8 cellular contexts compared by ENCODE assay signal in genomic region chr6:130575971-130576370, GRCh38.
DNase-seq lines count a peak whose midpoint lies in the region; ATAC-seq and TF ChIP-seq lines count a peak whose summit lies in the region.

No MANE protein-coding gene starts in this region.

- no peaks in the 10 kb centered on the region for H3K9me3 ChIP-seq in MG63

- H3K27me3 ChIP-seq in dorsolateral prefrontal cortex = no peaks in the 10 kb centered on the region
- H3K27me3 ChIP-seq in MG63 = no peaks in the 10 kb centered on the region

- peak overlapping the region; percentile 60 to 81 for H3K27ac Mint-ChIP-seq in natural killer cell treated with Interleukin-12 subunit alpha and Interleukin-12 subunit beta and Interleukin-15 and Interleukin-18, amount 100 ng/mL, for 72 hours

- DNase-seq in activated CD4-positive, alpha-beta T cell treated with anti-CD3 and anti-CD28 coated beads for 24 hours (ENCODE audit: low read depth in 2 of 2) = peak; percentile 18 to 27
- DNase-seq in natural killer cell treated with Interleukin-12 subunit alpha and Interleukin-12 subunit beta and Interleukin-15 and Interleukin-18, amount 100 ng/mL, for 72 hours (ENCODE audit: low spot score) = peak; percentile 71
- DNase-seq in left cardiac atrium (no peak), head of caudate nucleus (no peak), dorsolateral prefrontal cortex (no peak), MG63 (no peak)

- H3K4me3 Mint-ChIP-seq in natural killer cell treated with Interleukin-12 subunit alpha and Interleukin-12 subunit beta and Interleukin-15 and Interleukin-18, amount 100 ng/mL, for 72 hours = peak overlapping the region; percentile 57

- H3K4me3 ChIP-seq in dorsolateral prefrontal cortex = no peak overlapping the region
- H3K4me3 ChIP-seq in MG63 = no peak overlapping the region

- peaks cover 4% of the 10 kb centered on the region for H3K36me3 Mint-ChIP-seq in natural killer cell treated with Interleukin-12 subunit alpha and Interleukin-12 subunit beta and Interleukin-15 and Interleukin-18, amount 100 ng/mL, for 72 hours

- no peaks in the 10 kb centered on the region for H3K9me3 Mint-ChIP-seq in natural killer cell treated with Interleukin-12 subunit alpha and Interleukin-12 subunit beta and Interleukin-15 and Interleukin-18, amount 100 ng/mL, for 72 hours

- ATAC-seq in GM18867 (IDR thresholded peaks at IDR 0.05; ENCODE audit: unreplicated experiment) = peak; percentile 99
- peak; percentile 100 for ATAC-seq in HG02973 (IDR thresholded peaks at IDR 0.05; ENCODE audit: unreplicated experiment)
- ATAC-seq in natural killer cell treated with Interleukin-12 subunit alpha and Interleukin-12 subunit beta and Interleukin-15 and Interleukin-18, amount 100 ng/mL, for 72 hours = peak; percentile 98 to 99
- no peak for ATAC-seq in left cardiac atrium

- intact Hi-C loops in left cardiac atrium (cut with DNase I) = no loop called here
- intact Hi-C loops in head of caudate nucleus (cut with DNase I) = no loop called here
- intact Hi-C loops in dorsolateral prefrontal cortex (cut with DNase I) = no loop called here

- H3K4me1 Mint-ChIP-seq in natural killer cell treated with Interleukin-12 subunit alpha and Interleukin-12 subunit beta and Interleukin-15 and Interleukin-18, amount 100 ng/mL, for 72 hours (ENCODE audit: low read depth in 2 of 2) = peaks cover 25 to 37% of the 10 kb centered on the region in 2 donors

- TF ChIP-seq CTCF in dorsolateral prefrontal cortex (IDR thresholded peaks at IDR 0.05 in 54 of 56, conservative IDR thresholded peaks at IDR 0.05 in 2 of 56; ENCODE audit: low read depth in 1 of 56, partially characterized antibody in 56 of 56) = no peak

- no peaks in the 10 kb centered on the region for H3K36me3 ChIP-seq in MG63

- H3K27me3 Mint-ChIP-seq in natural killer cell treated with Interleukin-12 subunit alpha and Interleukin-12 subunit beta and Interleukin-15 and Interleukin-18, amount 100 ng/mL, for 72 hours = no peaks in the 10 kb centered on the region

- no peak overlapping the region for H3K27ac ChIP-seq in dorsolateral prefrontal cortex

Comparison
In these comparisons a context has a peak if more than half of its experiments do, and no peak if none do; other contexts are left out.
1. ATAC-seq: peak in GM18867 (single experiment), HG02973 (single experiment) and natural killer cell treated with Interleukin-12 subunit alpha and Interleukin-12 subunit beta and Interleukin-15 and Interleukin-18, amount 100 ng/mL, for 72 hours (2 of 2); none in left cardiac atrium (0 of 2).
2. DNase-seq: peak in activated CD4-positive, alpha-beta T cell treated with anti-CD3 and anti-CD28 coated beads for 24 hours (2 of 2) and natural killer cell treated with Interleukin-12 subunit alpha and Interleukin-12 subunit beta and Interleukin-15 and Interleukin-18, amount 100 ng/mL, for 72 hours (single experiment); none in left cardiac atrium (single experiment), head of caudate nucleus (0 of 42), dorsolateral prefrontal cortex (0 of 10) and MG63 (single experiment).